Comparison of ENCODE assay signal across 24 cellular contexts in genomic region chr12:101173197-101173749, GRCh38.
"Had no signal": no experiment of that assay in that cellular context is flagged by ENCODE, and none has a peak within 500 bp of the region (broad histone marks: within the 10 kb centered on the region; RNA-seq: fewer than 3 reads in every experiment).

No MANE protein-coding gene starts in this region.

- DNase-seq: activated CD8-positive, alpha-beta memory T cell treated with anti-CD3 and anti-CD28 coated beads for 24 hours; activated CD8-positive, alpha-beta memory T cell treated with anti-CD3 and anti-CD28 coated beads, Interleukin-2, amount 50 U/mL, for 4 hours; activated naive CD4-positive, alpha-beta T cell treated with Interleukin-2 at 50 U/mL for 16 hours; activated naive CD8-positive, alpha-beta T cell treated with anti-CD3 and anti-CD28 coated beads for 36 hours; activated T-cell treated with anti-CD3 and anti-CD28 coated beads, Interleukin-2, amount 50 U/mL, for 24 hours; colonic mucosa; dorsolateral prefrontal cortex; effector memory CD8-positive, alpha-beta T cell; esophagus squamous epithelium; heart right ventricle; islet precursor cell; left cardiac atrium; retina; sigmoid colon; spleen; stimulated activated CD4-positive, alpha-beta T cell treated with anti-CD3 and anti-CD28 coated beads, Interleukin-4, amount 100 ng/mL, for 1 hour; substantia nigra; T-helper 9 cell; tibial artery had no signal

- H3K36me3 Mint-ChIP-seq: activated naive CD8-positive, alpha-beta T cell treated with anti-CD3 and anti-CD28 coated beads for 36 hours; WTC11 had no signal

- ATAC-seq: activated T-helper 17 cell treated with anti-CD3 and anti-CD28 coated beads, Interleukin-2, amount 50 U/mL, for 72 hours; effector memory CD8-positive, alpha-beta T cell; heart right ventricle; left cardiac atrium had no signal

- H3K4me3 Mint-ChIP-seq: activated naive CD8-positive, alpha-beta T cell treated with anti-CD3 and anti-CD28 coated beads for 36 hours; activated T-cell treated with anti-CD3 and anti-CD28 coated beads, Interleukin-2, amount 50 U/mL, for 24 hours; activated T-helper 17 cell treated with anti-CD3 and anti-CD28 coated beads, Interleukin-2, amount 50 U/mL, for 72 hours; central memory CD8-positive, alpha-beta T cell; effector memory CD8-positive, alpha-beta T cell; stimulated activated naive CD8-positive, alpha-beta T cell treated with anti-CD3 and anti-CD28 coated beads, Interleukin-15, Interleukin-2, amounts not matched to agents 100 ng/mL and 50 ng/mL, for 24 hours; WTC11 had no signal

- H3K9me3 Mint-ChIP-seq: WTC11 had no signal

- H3K27ac Mint-ChIP-seq: activated naive CD8-positive, alpha-beta T cell treated with anti-CD3 and anti-CD28 coated beads for 36 hours; activated T-cell treated with anti-CD3 and anti-CD28 coated beads, Interleukin-2, amount 50 U/mL, for 24 hours; activated T-helper 17 cell treated with anti-CD3 and anti-CD28 coated beads, Interleukin-2, amount 50 U/mL, for 72 hours; effector memory CD8-positive, alpha-beta T cell; progenitor cell of endocrine pancreas; stimulated activated naive CD8-positive, alpha-beta T cell treated with anti-CD3 and anti-CD28 coated beads, Interleukin-15, Interleukin-2, amounts not matched to agents 100 ng/mL and 50 ng/mL, for 24 hours; WTC11 had no signal

- H3K4me3 ChIP-seq: colonic mucosa, dorsolateral prefrontal cortex, esophagus squamous epithelium, heart right ventricle, sigmoid colon, spleen, tibial artery had no signal

- H3K4me1 Mint-ChIP-seq: activated naive CD8-positive, alpha-beta T cell treated with anti-CD3 and anti-CD28 coated beads for 36 hours; activated T-helper 17 cell treated with anti-CD3 and anti-CD28 coated beads, Interleukin-2, amount 50 U/mL, for 72 hours; central memory CD8-positive, alpha-beta T cell; WTC11 had no signal
